1 cellular context compared by ENCODE assay signal in the genomic region with DNA sequence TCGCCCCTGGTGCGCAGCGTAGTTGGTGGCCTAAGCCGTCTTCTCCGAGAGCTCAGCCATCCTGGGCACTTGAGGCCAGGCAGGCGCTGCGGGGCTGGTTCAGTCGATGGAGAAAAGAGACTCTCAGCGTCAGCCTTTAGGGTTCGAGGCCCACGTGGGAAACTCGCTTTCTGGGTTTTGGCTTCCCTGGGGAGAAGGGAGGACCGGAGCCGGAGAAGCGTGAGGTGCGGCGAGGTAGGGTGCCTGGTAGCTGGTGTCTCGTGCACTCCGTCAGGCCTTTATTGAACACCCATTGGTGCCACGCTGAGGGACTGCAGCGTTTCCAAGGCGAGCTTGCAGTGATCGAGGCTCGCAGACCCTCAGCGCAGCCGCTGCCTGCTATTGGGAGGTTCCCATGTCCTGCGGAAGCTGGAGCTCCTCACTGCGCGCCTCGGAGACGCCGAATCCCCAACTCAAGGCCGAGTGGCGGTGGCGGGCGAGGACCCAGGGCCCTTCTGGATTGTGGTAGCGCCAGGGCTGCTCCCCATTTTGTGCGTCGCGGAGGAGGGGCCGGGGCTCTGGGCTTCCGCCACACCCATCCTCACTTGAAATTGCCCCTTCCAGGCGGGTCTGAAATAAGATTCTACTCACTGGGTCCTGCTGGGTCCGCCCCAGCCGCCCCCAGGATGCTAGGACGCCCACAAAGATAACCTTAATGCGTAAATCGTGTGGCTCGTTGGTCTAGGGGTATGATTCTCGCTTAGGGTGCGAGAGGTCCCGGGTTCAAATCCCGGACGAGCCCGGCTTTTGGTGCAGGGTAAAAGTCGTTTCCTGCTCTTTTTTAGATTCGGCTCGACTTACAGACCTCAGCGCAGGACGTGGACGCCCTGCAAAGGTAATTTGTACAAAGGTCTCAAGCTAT.
A peak's percentile ranks its signal among the peaks of the same experiment; 100 is the strongest.
TF ChIP-seq lines count a peak whose summit lies in the region.

No MANE protein-coding gene starts in this region.

TF ChIP-seq in HEK293, 187 proteins besides CTCF, POLR2A, EP300 and RAD21 (continued from another document and continues in another):
- TF ChIP-seq PATZ1 (tag by site-specific recombination; IDR thresholded peaks at IDR 0.05), result peak; percentile 98
- no peak for TF ChIP-seq ZNF776 (tag by site-specific recombination; IDR thresholded peaks at IDR 0.05; ENCODE audit: borderline replicate concordance)
- no peak for TF ChIP-seq REPIN1 (tag by site-specific recombination; IDR thresholded peaks at IDR 0.05; ENCODE audit: low read depth)
- TF ChIP-seq ZNF530 (tag by site-specific recombination; IDR thresholded peaks at IDR 0.05; ENCODE audit: low read depth), result no peak
- no peak for TF ChIP-seq ZNF830 (tag by site-specific recombination; IDR thresholded peaks at IDR 0.05; ENCODE audit: low read depth)
- 0 out of 2 replicates have a peak, but pooled peaks have one; percentile 37 for TF ChIP-seq ZBTB7A (tag by site-specific recombination; IDR thresholded peaks at IDR 0.05; ENCODE audit: low read depth)
- no peak for TF ChIP-seq PRDM1 (tag by site-specific recombination; IDR thresholded peaks at IDR 0.05)
- TF ChIP-seq, protein P1, sequence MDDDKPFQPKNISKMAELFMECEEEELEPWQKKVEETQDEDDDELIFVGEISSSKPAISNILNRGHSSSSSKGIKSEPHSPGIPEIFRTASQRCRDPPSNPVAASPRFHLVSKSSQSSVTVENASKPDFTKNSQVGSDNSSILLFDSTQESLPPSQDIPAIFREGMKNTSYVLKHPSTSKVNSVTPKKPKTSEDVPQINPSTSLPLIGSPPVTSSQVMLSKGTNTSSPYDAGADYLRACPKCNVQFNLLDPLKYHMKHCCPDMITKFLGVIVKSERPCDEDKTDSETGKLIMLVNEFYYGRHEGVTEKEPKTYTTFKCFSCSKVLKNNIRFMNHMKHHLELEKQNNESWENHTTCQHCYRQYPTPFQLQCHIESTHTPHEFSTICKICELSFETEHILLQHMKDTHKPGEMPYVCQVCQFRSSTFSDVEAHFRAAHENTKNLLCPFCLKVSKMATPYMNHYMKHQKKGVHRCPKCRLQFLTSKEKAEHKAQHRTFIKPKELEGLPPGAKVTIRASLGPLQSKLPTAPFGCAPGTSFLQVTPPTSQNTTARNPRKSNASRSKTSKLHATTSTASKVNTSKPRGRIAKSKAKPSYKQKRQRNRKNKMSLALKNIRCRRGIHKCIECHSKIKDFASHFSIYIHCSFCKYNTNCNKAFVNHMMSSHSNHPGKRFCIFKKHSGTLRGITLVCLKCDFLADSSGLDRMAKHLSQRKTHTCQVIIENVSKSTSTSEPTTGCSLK (tag by site-specific recombination; IDR thresholded peaks at IDR 0.05), result no peak
- TF ChIP-seq, protein P2, sequence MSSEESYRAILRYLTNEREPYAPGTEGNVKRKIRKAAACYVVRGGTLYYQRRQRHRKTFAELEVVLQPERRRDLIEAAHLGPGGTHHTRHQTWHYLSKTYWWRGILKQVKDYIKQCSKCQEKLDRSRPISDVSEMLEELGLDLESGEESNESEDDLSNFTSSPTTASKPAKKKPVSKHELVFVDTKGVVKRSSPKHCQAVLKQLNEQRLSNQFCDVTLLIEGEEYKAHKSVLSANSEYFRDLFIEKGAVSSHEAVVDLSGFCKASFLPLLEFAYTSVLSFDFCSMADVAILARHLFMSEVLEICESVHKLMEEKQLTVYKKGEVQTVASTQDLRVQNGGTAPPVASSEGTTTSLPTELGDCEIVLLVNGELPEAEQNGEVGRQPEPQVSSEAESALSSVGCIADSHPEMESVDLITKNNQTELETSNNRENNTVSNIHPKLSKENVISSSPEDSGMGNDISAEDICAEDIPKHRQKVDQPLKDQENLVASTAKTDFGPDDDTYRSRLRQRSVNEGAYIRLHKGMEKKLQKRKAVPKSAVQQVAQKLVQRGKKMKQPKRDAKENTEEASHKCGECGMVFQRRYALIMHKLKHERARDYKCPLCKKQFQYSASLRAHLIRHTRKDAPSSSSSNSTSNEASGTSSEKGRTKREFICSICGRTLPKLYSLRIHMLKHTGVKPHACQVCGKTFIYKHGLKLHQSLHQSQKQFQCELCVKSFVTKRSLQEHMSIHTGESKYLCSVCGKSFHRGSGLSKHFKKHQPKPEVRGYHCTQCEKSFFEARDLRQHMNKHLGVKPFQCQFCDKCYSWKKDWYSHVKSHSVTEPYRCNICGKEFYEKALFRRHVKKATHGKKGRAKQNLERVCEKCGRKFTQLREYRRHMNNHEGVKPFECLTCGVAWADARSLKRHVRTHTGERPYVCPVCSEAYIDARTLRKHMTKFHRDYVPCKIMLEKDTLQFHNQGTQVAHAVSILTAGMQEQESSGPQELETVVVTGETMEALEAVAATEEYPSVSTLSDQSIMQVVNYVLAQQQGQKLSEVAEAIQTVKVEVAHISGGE (tag by site-specific recombination; conservative IDR thresholded peaks at IDR 0.05; ENCODE audit: low read depth), result peak; percentile 83
- TF ChIP-seq ZBTB48 (tag by site-specific recombination; IDR thresholded peaks at IDR 0.05), result peak; percentile 72
- no peak for TF ChIP-seq ZNF701 (tag by site-specific recombination; IDR thresholded peaks at IDR 0.05)
- no peak for TF ChIP-seq ZBTB49 (tag by site-specific recombination; IDR thresholded peaks at IDR 0.05; ENCODE audit: low read depth)
- TF ChIP-seq KLF9 (tag by site-specific recombination; IDR thresholded peaks at IDR 0.05; ENCODE audit: low read depth), result peak; percentile 79
- TF ChIP-seq ZBTB8A (tag by site-specific recombination; IDR thresholded peaks at IDR 0.05), result peak; percentile 86
- TF ChIP-seq ZNF585B (tag by site-specific recombination; IDR thresholded peaks at IDR 0.05), result no peak
- TF ChIP-seq ZNF792 (tag by site-specific recombination; IDR thresholded peaks at IDR 0.05), result no peak
- peak; percentile 85 for TF ChIP-seq SP7 (tag by site-specific recombination; IDR thresholded peaks at IDR 0.05)
- no peak for TF ChIP-seq TRIM28 (IDR thresholded peaks at IDR 0.05; ENCODE audit: borderline replicate concordance, low read length)
- TF ChIP-seq ZNF580 (tag by site-specific recombination; IDR thresholded peaks at IDR 0.05), result peak; percentile 78
- no peak for TF ChIP-seq ZNF214 (tag by site-specific recombination; IDR thresholded peaks at IDR 0.05; ENCODE audit: borderline replicate concordance)
- TF ChIP-seq ZEB2 (tag by site-specific recombination; IDR thresholded peaks at IDR 0.05), result peak; percentile 55; the same call in 1 of the 2 replicates
- no peak for TF ChIP-seq ZNF518A (tag by site-specific recombination; conservative IDR thresholded peaks at IDR 0.05; ENCODE audit: low read depth)
- TF ChIP-seq ZNF366 (tag by site-specific recombination; conservative IDR thresholded peaks at IDR 0.05), result no peak
- peak; percentile 66; the same call in 1 of the 2 replicates for TF ChIP-seq ZSCAN23 (tag by site-specific recombination; IDR thresholded peaks at IDR 0.05)
- peak; percentile 91 for TF ChIP-seq ZBTB17 (tag by site-specific recombination; IDR thresholded peaks at IDR 0.05)
- TF ChIP-seq ZBTB10 (tag by site-specific recombination; IDR thresholded peaks at IDR 0.05), result peak; percentile 74; the same call in 1 of the 2 replicates
